In the genomic region with DNA sequence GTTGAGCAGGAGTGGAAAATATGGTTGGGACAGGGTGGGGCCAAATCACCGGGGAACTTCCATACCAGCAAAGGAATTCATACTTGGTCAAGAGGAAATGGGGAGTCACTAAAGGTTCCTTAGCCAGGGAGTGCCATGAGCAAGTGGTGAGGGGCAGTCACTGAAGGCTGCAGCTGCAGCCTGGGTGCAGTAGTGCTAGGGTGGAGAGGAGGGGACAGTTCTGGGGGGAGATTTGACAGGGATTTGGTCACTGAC, we compare ENCODE assay signal across 26 cellular contexts. TPM values are rescaled to one million over a fixed set of nuclear protein-coding genes. Genes with fewer than 3 reads are reported as not detected.
DNase-seq lines count a peak whose midpoint lies in the region; ATAC-seq, FAIRE-seq and TF ChIP-seq lines count a peak whose summit lies in the region.
"Had no signal": no experiment of that assay in that cellular context is flagged by ENCODE, and none has a peak within 500 bp of the region (broad histone marks: within the 10 kb centered on the region; RNA-seq: fewer than 3 reads in every experiment).

No MANE protein-coding gene starts in this region.

- DNase-seq in GM03348 (ENCODE audit: low spot score) (peak; percentile 32), astrocyte (ENCODE audit: low read depth) (no peak), glutamatergic neuron (no peak), suprapubic skin (ENCODE audit: low spot score in 2 of 2) (no peak), omental fat pad (ENCODE audit: low spot score) (no peak), activated T-cell treated with anti-CD3 and anti-CD28 coated beads for 4 hours (no peak)
- DNase-seq in activated CD8-positive, alpha-beta memory T cell treated with anti-CD3 and anti-CD28 coated beads, Interleukin-2, amount 50 U/mL, for 48 hours: no peak
- DNase-seq: activated naive CD4-positive, alpha-beta T cell treated with anti-CD3 and anti-CD28 coated beads, Interleukin-2, amount 50 U/mL, for 16 hours; amygdala; CD4-positive, alpha-beta T cell; dermis blood vessel endothelial cell; DMS 273 treated with DMSO at 0.1 percent for 48 hours; head of caudate nucleus; kidney glomerular epithelial cell; NCI-H1694; NCI-H524; occipital lobe; stimulated activated CD4-positive, alpha-beta T cell treated with anti-CD3 and anti-CD28 coated beads, Interleukin-2, amount 100 ng/mL, for 24 hours had no signal

- TF ChIP-seq POLR2A in suprapubic skin (IDR thresholded peaks at IDR 0.05): no peak

- H3K9ac ChIP-seq in astrocyte (ENCODE audit: low read length): no peak overlapping the region

- H3K9me3 ChIP-seq in astrocyte (ENCODE audit: insufficient read depth, low read depth, low read length) (no peaks in the 10 kb centered on the region), suprapubic skin (no peaks in the 10 kb centered on the region)
- H3K9me3 ChIP-seq: thoracic aorta had no signal

- H3K4me1 Mint-ChIP-seq in astrocyte (ENCODE audit: low read depth, unreplicated experiment) (peaks cover 52% of the 10 kb centered on the region), glutamatergic neuron (ENCODE audit: low read depth, unreplicated experiment) (peaks cover 14% of the 10 kb centered on the region)

- H3K27ac ChIP-seq in astrocyte (ENCODE audit: low read depth, low read length) (no peak overlapping the region), suprapubic skin (peak overlapping the region; percentile 92)
- H3K27ac ChIP-seq: cardiac muscle cell, thoracic aorta had no signal

- peak overlapping the region; percentile 4 for H3K4me2 ChIP-seq in astrocyte (ENCODE audit: low read length)

- WGBS in suprapubic skin: 31% methylated on average over 1 of the region's 1 CpG

- no peaks in the 10 kb centered on the region for H3K79me2 ChIP-seq in astrocyte (ENCODE audit: insufficient read depth, low read length)

- H3K27ac Mint-ChIP-seq in astrocyte (ENCODE audit: unreplicated experiment) (peak overlapping the region; percentile 94), glutamatergic neuron (ENCODE audit: unreplicated experiment) (peak overlapping the region; percentile 70)
- H3K27ac Mint-ChIP-seq: CD4-positive, alpha-beta T cell; T-helper 1 cell treated with Interleukin-12 subunit alpha and Interleukin-12 subunit beta and Interleukin-4 antibody, amounts not matched to agents 30 μg/mL and 1 μg/mL, for 36 hours had no signal

- TF ChIP-seq CTCF in astrocyte (IDR thresholded peaks at IDR 0.05; ENCODE audit: insufficient read depth, low read depth, low read length) (no peak), glutamatergic neuron (IDR thresholded peaks at IDR 0.05; ENCODE audit: partially characterized antibody, unreplicated experiment) (no peak), suprapubic skin (IDR thresholded peaks at IDR 0.05) (no peak), omental fat pad (IDR thresholded peaks at IDR 0.05) (no peak)

- H3K36me3 ChIP-seq in astrocyte (ENCODE audit: insufficient read depth, low read length) (no peaks in the 10 kb centered on the region), suprapubic skin (no peaks in the 10 kb centered on the region)
- H3K36me3 ChIP-seq: cardiac muscle cell, thoracic aorta had no signal

- H3K27me3 Mint-ChIP-seq in astrocyte (ENCODE audit: low read depth, unreplicated experiment) (no peaks in the 10 kb centered on the region), glutamatergic neuron (ENCODE audit: unreplicated experiment) (peaks cover 22% of the 10 kb centered on the region)
- H3K27me3 Mint-ChIP-seq: CD4-positive, alpha-beta T cell had no signal

- H3K27me3 ChIP-seq in astrocyte (ENCODE audit: insufficient read depth, low read length): no peaks in the 10 kb centered on the region
- H3K27me3 ChIP-seq in suprapubic skin: no peaks in the 10 kb centered on the region
- H3K27me3 ChIP-seq: cardiac muscle cell had no signal

- ATAC-seq in omental fat pad (ENCODE audit: low FRiP score): no peak
- ATAC-seq: Panc1 had no signal

- H4K20me1 ChIP-seq in astrocyte (ENCODE audit: insufficient read depth, low read length): no peaks in the 10 kb centered on the region

- no peak for TF ChIP-seq EP300 in suprapubic skin (IDR thresholded peaks at IDR 0.05)

- H2AFZ ChIP-seq in astrocyte (ENCODE audit: low read depth, low read length): no peak overlapping the region

- H3K4me1 ChIP-seq in astrocyte (ENCODE audit: insufficient read depth, low read length): peaks cover 35% of the 10 kb centered on the region
- H3K4me1 ChIP-seq in suprapubic skin: peaks cover 57% of the 10 kb centered on the region

- no peak overlapping the region for H3K4me3 Mint-ChIP-seq in astrocyte (ENCODE audit: unreplicated experiment)
- H3K4me3 Mint-ChIP-seq in glutamatergic neuron (ENCODE audit: unreplicated experiment): no peak overlapping the region
- H3K4me3 Mint-ChIP-seq: CD4-positive, alpha-beta T cell; T-helper 1 cell treated with Interleukin-12 subunit alpha and Interleukin-12 subunit beta and Interleukin-4 antibody, amounts not matched to agents 30 μg/mL and 1 μg/mL, for 36 hours had no signal

- peaks cover 7% of the 10 kb centered on the region for H3K9me3 Mint-ChIP-seq in astrocyte (ENCODE audit: unreplicated experiment)
- H3K9me3 Mint-ChIP-seq in glutamatergic neuron (ENCODE audit: unreplicated experiment): peaks cover 19% of the 10 kb centered on the region
- H3K9me3 Mint-ChIP-seq: CD4-positive, alpha-beta T cell; T-helper 1 cell treated with Interleukin-12 subunit alpha and Interleukin-12 subunit beta and Interleukin-4 antibody, amounts not matched to agents 30 μg/mL and 1 μg/mL, for 36 hours had no signal

- no peak overlapping the region for H3K4me3 ChIP-seq in astrocyte (ENCODE audit: insufficient read depth, low read depth, low read length)
- no peak overlapping the region for H3K4me3 ChIP-seq in suprapubic skin
- H3K4me3 ChIP-seq: cardiac muscle cell, thoracic aorta had no signal

- FAIRE-seq in astrocyte (lab: Jason Lieb, UNC): no peak
- FAIRE-seq: endothelial cell of umbilical vein, small intestine had no signal

- no peaks in the 10 kb centered on the region for H3K36me3 Mint-ChIP-seq in astrocyte (ENCODE audit: low read depth, unreplicated experiment)
- H3K36me3 Mint-ChIP-seq in glutamatergic neuron (ENCODE audit: unreplicated experiment): peaks cover 5% of the 10 kb centered on the region

RNA-seq across cellular contexts. Expression of a gene that starts 8.3 kb away (rescaled TPM):
- 1.6 and 1.9 TPM in 2 replicates for total RNA-seq in astrocyte
- 0.39 TPM for total RNA-seq in glutamatergic neuron (ENCODE audit: unreplicated experiment)
- 100 to 1,000 TPM; 126 to 188 (median 164) TPM for total RNA-seq in suprapubic skin
- under 1 TPM in 1 of 4 donors, not detected in 3; 0.72 TPM for total RNA-seq in omental fat pad
- total RNA-seq: cardiac muscle cell, occipital lobe had no signal

RNA-seq across cellular contexts. Expression of a gene that starts 11.4 kb away (rescaled TPM):
- total RNA-seq in astrocyte (0.19 and 0.25 TPM in 2 replicates), glutamatergic neuron (ENCODE audit: unreplicated experiment) (not detected), suprapubic skin (10 to 100 TPM; 12.3 to 46.2 (median 14.5) TPM), omental fat pad (10 to 100 TPM in 3 of 4 donors, 1 to 10 TPM in 1; 9.8 to 32.3 (median 24.7) TPM)
- total RNA-seq: cardiac muscle cell, dermis blood vessel endothelial cell, endothelial cell of umbilical vein, myocyte, renal cortical epithelial cell had no signal

RNA-seq across cellular contexts. Expression of a gene that starts 17.1 kb away (rescaled TPM):
- total RNA-seq in astrocyte (1.5 and 1.8 TPM in 2 replicates), glutamatergic neuron (ENCODE audit: unreplicated experiment) (10.9 TPM), suprapubic skin (1 to 10 TPM in 3 of 4 donors, not detected in 1; 1.3 to 4.0 (median 1.4) TPM), omental fat pad (1 to 10 TPM in 2 of 4 donors, under 1 TPM in 1, not detected in 1; 0.60 to 2.2 (median 1.5) TPM)

RNA-seq across cellular contexts. Expression of a gene that starts 35.3 kb away (rescaled TPM):
- total RNA-seq in astrocyte: 61.3 and 70.1 TPM in 2 replicates
- total RNA-seq in glutamatergic neuron (ENCODE audit: unreplicated experiment): 158 TPM
- total RNA-seq in suprapubic skin: 10 to 100 TPM; 33.9 to 88.7 (median 43.7) TPM
- total RNA-seq in omental fat pad: 10 to 100 TPM; 44.8 to 87.5 (median 61.4) TPM

RNA-seq across cellular contexts. Expression of a gene that starts 36.8 kb away (rescaled TPM):
- total RNA-seq in astrocyte (103 and 111 TPM in 2 replicates), glutamatergic neuron (ENCODE audit: unreplicated experiment) (83.7 TPM), suprapubic skin (10 to 100 TPM; 21.3 to 33.9 (median 27.1) TPM), omental fat pad (10 to 100 TPM; 30.6 to 90.1 (median 50.0) TPM)

Comparison
In these comparisons a context has a peak if more than half of its experiments do, and no peak if none do; other contexts are left out.
1. RNA of a gene that starts 8.3 kb away (total RNA-seq): 126 to 188 TPM in suprapubic skin; 1.6 to 1.9 TPM in astrocyte, 0.72 TPM in omental fat pad and 0.39 TPM in glutamatergic neuron (single experiment); every median in the first group is over 10 times any median in the second.